ENCODE assay signal across 1 cellular context in the genomic region with DNA sequence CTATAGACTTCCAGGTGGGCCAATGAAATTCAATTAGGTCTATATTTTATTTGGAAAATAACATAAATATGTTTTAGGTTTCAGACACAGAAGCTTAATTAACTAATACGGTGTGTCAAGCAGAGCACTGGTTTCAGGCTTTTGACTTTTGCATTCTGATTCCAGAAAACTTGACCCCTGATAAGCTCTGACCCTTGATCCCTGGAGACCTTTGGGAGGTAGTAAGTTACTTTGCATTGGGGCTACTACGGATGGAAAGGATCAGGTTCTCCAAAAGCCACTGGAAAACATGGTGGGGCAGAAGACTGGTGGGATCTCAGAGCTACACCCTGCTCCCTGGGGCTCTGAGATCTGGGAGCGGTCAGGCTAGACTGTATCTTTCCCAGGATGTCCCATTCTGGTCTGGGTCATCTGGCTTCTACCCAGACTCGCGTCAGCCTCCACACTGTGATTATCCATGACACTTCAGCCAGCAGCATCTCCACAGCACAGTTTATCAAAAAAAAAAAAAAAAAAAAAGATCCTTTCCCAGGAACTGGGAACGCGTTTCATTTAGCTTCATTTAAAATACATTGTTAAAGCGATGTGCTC.
TF ChIP-seq lines count a peak whose summit lies in the region.

No MANE protein-coding gene starts in this region.

TF ChIP-seq in H1, 55 proteins besides CTCF, POLR2A, EP300 and RAD21:
- TF ChIP-seq SP4 (IDR thresholded peaks at IDR 0.05; ENCODE audit: low read length) (no peak), SRF (IDR thresholded peaks at IDR 0.05; ENCODE audit: low read depth, low read length) (no peak), TBP (IDR thresholded peaks at IDR 0.05; ENCODE audit: low read depth, low read length) (no peak), GABPA (IDR thresholded peaks at IDR 0.05; ENCODE audit: borderline replicate concordance, insufficient read depth, low read length) (no peak), JUND (IDR thresholded peaks at IDR 0.05; ENCODE audit: low read length) (no peak), RBBP5 (IDR thresholded peaks at IDR 0.05; ENCODE audit: borderline replicate concordance, low read depth, low read length) (no peak)
